ENCODE assay signal across 15 cellular contexts in genomic region chr6:105091140-105091829, GRCh38.
"Had no signal": no experiment of that assay in that cellular context is flagged by ENCODE, and none has a peak within 500 bp of the region (broad histone marks: within the 10 kb centered on the region; RNA-seq: fewer than 3 reads in every experiment).

No MANE protein-coding gene starts in this region.

- H3K27ac ChIP-seq: heart right ventricle, WERI-Rb-1 had no signal

- H3K4me1 Mint-ChIP-seq: activated naive CD4-positive, alpha-beta T cell treated with anti-CD3 and anti-CD28 coated beads, Interleukin-2, amount 10 ng/mL, durations not matched to agents 7 days and 5 days; memory B cell; naive thymus-derived CD4-positive, alpha-beta T cell; stimulated activated effector memory CD8-positive, alpha-beta T cell treated with anti-CD3 and anti-CD28 coated beads, Interleukin-12 subunit alpha, Interleukin-12 subunit beta, amount 100 ng/mL, for 72 hours had no signal

- H3K9me3 ChIP-seq: gastrocnemius medialis, heart right ventricle, mucosa of descending colon had no signal

- H3K27me3 ChIP-seq: gastrocnemius medialis, heart right ventricle had no signal

- H3K4me3 ChIP-seq: gastrocnemius medialis, heart right ventricle, mucosa of descending colon had no signal

- H3K36me3 Mint-ChIP-seq: activated naive CD4-positive, alpha-beta T cell treated with anti-CD3 and anti-CD28 coated beads, Interleukin-2, amount 10 ng/mL, durations not matched to agents 7 days and 5 days; memory B cell; naive thymus-derived CD4-positive, alpha-beta T cell; stimulated activated effector memory CD8-positive, alpha-beta T cell treated with anti-CD3 and anti-CD28 coated beads, Interleukin-12 subunit alpha, Interleukin-12 subunit beta, amount 100 ng/mL, for 72 hours had no signal

- H3K36me3 ChIP-seq: gastrocnemius medialis, WERI-Rb-1 had no signal

- H3K9me3 Mint-ChIP-seq: activated naive CD4-positive, alpha-beta T cell treated with anti-CD3 and anti-CD28 coated beads, Interleukin-2, amount 10 ng/mL, durations not matched to agents 7 days and 5 days; activated T-helper 2 cell treated with anti-CD3 and anti-CD28 coated beads, Interferon-gamma antibody, Interleukin-2, Interleukin-4, amounts not matched to agents 10 μg/mL and 5 μg/mL and 100 μg/mL, durations not matched to agents 14 hours and 24 hours and 36 hours; dendritic cell treated with granulocyte-macrophage colony-stimulating factor and Interleukin-4, amounts not matched to agents 40 ng/mL and 50 ng/mL, for 4 days; effector memory CD8-positive, alpha-beta T cell; memory B cell; naive thymus-derived CD4-positive, alpha-beta T cell; stimulated activated effector memory CD8-positive, alpha-beta T cell treated with anti-CD3 and anti-CD28 coated beads, Interleukin-12 subunit alpha, Interleukin-12 subunit beta, amount 100 ng/mL, for 72 hours had no signal

- H3K4me3 Mint-ChIP-seq: activated naive CD4-positive, alpha-beta T cell treated with anti-CD3 and anti-CD28 coated beads, Interleukin-2, amount 10 ng/mL, durations not matched to agents 7 days and 5 days; dendritic cell treated with granulocyte-macrophage colony-stimulating factor and Interleukin-4, amounts not matched to agents 40 ng/mL and 50 ng/mL, for 4 days; effector memory CD8-positive, alpha-beta T cell; memory B cell; naive thymus-derived CD4-positive, alpha-beta T cell; stimulated activated effector memory CD8-positive, alpha-beta T cell treated with anti-CD3 and anti-CD28 coated beads, Interleukin-12 subunit alpha, Interleukin-12 subunit beta, amount 100 ng/mL, for 72 hours had no signal

- DNase-seq: activated CD4-positive, alpha-beta T cell treated with anti-CD3 and anti-CD28 coated beads, Interleukin-2, amount 50 U/mL, for 48 hours; activated naive CD4-positive, alpha-beta T cell treated with anti-CD3 and anti-CD28 coated beads, Interleukin-2, amount 10 ng/mL, durations not matched to agents 7 days and 5 days; effector memory CD8-positive, alpha-beta T cell; gastrocnemius medialis; heart right ventricle; mucosa of descending colon; naive thymus-derived CD4-positive, alpha-beta T cell; nucleus accumbens; WERI-Rb-1 had no signal

- H3K27ac Mint-ChIP-seq: activated naive CD4-positive, alpha-beta T cell treated with anti-CD3 and anti-CD28 coated beads, Interleukin-2, amount 10 ng/mL, durations not matched to agents 7 days and 5 days; activated T-helper 2 cell treated with anti-CD3 and anti-CD28 coated beads, Interferon-gamma antibody, Interleukin-2, Interleukin-4, amounts not matched to agents 10 μg/mL and 5 μg/mL and 100 μg/mL, durations not matched to agents 14 hours and 24 hours and 36 hours; dendritic cell treated with granulocyte-macrophage colony-stimulating factor and Interleukin-4, amounts not matched to agents 40 ng/mL and 50 ng/mL, for 4 days; effector memory CD8-positive, alpha-beta T cell; memory B cell; naive thymus-derived CD4-positive, alpha-beta T cell; stimulated activated effector memory CD8-positive, alpha-beta T cell treated with anti-CD3 and anti-CD28 coated beads, Interleukin-12 subunit alpha, Interleukin-12 subunit beta, amount 100 ng/mL, for 72 hours had no signal

- FAIRE-seq: astrocyte, bronchial epithelial cell had no signal

- ATAC-seq: effector memory CD8-positive, alpha-beta T cell; mucosa of descending colon; naive thymus-derived CD4-positive, alpha-beta T cell; stimulated activated effector memory CD8-positive, alpha-beta T cell treated with anti-CD3 and anti-CD28 coated beads, Interleukin-12 subunit alpha, Interleukin-12 subunit beta, amount 100 ng/mL, for 72 hours had no signal
